1 cellular context compared by ENCODE assay signal in the genomic region with DNA sequence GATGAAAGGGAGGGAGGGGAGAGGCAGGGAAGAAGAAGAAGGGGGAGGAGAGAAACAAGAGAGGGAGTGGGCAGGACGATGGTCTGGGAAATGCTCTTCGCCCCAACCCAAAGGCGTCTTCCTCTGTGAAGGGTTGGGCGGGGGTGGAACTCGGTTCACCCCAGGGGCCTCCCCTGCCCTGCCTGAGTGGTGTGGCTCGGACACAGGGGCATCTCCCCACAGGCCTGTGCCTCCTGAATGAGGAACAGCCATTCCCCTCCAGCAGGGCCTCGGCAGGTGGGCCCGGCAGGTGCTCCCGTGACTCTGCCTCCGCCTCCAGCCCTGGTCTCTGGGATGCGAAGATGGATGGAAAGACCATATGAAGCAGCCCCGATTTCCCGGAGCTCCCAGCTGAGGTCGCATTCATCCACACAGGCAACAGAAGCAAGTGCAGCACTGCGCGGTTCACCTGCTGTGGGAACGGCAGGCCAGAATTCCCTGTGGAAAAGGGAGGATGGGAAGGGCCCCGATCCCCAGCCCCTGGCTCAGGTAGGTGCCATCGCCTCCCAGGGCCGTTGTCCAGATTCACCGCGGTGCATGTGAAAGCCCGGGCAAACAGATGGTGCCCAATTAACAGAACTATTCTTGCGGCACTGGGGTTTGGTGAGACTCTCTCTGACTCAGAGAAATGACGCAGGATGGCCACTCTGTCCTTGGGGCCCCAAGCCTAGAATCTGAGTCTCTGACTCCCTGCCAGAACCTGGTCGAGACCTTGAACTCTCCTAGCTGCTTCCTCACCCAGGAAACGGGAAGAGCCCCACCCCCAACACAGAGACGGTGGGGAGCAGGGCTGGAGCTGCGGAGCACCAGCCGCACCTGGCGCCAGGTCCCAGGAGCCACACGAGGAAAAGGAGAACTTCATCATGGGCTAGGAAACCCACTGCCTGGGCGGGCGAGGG.
TF ChIP-seq lines count a peak whose summit lies in the region.

No MANE protein-coding gene starts in this region.

TF ChIP-seq in liver, 16 proteins besides CTCF, POLR2A, EP300 and RAD21 (continued from another document):
- TF ChIP-seq, protein P1, sequence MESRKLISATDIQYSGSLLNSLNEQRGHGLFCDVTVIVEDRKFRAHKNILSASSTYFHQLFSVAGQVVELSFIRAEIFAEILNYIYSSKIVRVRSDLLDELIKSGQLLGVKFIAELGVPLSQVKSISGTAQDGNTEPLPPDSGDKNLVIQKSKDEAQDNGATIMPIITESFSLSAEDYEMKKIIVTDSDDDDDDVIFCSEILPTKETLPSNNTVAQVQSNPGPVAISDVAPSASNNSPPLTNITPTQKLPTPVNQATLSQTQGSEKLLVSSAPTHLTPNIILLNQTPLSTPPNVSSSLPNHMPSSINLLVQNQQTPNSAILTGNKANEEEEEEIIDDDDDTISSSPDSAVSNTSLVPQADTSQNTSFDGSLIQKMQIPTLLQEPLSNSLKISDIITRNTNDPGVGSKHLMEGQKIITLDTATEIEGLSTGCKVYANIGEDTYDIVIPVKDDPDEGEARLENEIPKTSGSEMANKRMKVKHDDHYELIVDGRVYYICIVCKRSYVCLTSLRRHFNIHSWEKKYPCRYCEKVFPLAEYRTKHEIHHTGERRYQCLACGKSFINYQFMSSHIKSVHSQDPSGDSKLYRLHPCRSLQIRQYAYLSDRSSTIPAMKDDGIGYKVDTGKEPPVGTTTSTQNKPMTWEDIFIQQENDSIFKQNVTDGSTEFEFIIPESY (IDR thresholded peaks at IDR 0.05): no peak
- no peak for TF ChIP-seq NR2F2 (IDR thresholded peaks at IDR 0.05)
- TF ChIP-seq RXRA (IDR thresholded peaks at IDR 0.05): no peak
- TF ChIP-seq FOXA2 (IDR thresholded peaks at IDR 0.05): no peak
- no peak for TF ChIP-seq SP1 (IDR thresholded peaks at IDR 0.05)
- TF ChIP-seq JUND (IDR thresholded peaks at IDR 0.05): no peak
- TF ChIP-seq EGR1 (IDR thresholded peaks at IDR 0.05; ENCODE audit: low read depth in 2 of 2): no peak
- no peak for TF ChIP-seq YY1 (IDR thresholded peaks at IDR 0.05)
- TF ChIP-seq HNF4G (IDR thresholded peaks at IDR 0.05): no peak
